In genomic region chr3:5098346-5098745, GRCh38 we compare ENCODE assay signal across 25 cellular contexts.
"Had no signal": no experiment of that assay in that cellular context is flagged by ENCODE, and none has a peak within 500 bp of the region (broad histone marks: within the 10 kb centered on the region; RNA-seq: fewer than 3 reads in every experiment).

No MANE protein-coding gene starts in this region.

- ATAC-seq: effector memory CD8-positive, alpha-beta T cell; esophagus mucosa; gastrocnemius medialis; heart right ventricle; left cardiac atrium; left lung; left ventricle myocardium superior; lower lobe of right lung had no signal

- DNase-seq: effector CD8-positive, alpha-beta T cell; effector memory CD8-positive, alpha-beta T cell; endodermal cell; erythroblast; esophagus squamous epithelium; foreskin fibroblast; foreskin melanocyte; gastrocnemius medialis; glutamatergic neuron; head of caudate nucleus; heart right ventricle; hippocampal formation; left cardiac atrium; left lung; left ventricle myocardium superior; lower lobe of right lung; mesenchymal stem cell; midbrain had no signal

- H3K4me1 ChIP-seq: gastrocnemius medialis had no signal

- H3K4me3 ChIP-seq: coronary artery, esophagus squamous epithelium, gastrocnemius medialis, heart right ventricle, left lung, lower lobe of right lung had no signal

- H3K27me3 ChIP-seq: gastrocnemius medialis had no signal

- H3K27ac ChIP-seq: coronary artery, epithelial cell of prostate, esophagus squamous epithelium, gastrocnemius medialis, heart right ventricle, left lung, lower lobe of right lung had no signal

- H3K36me3 ChIP-seq: esophagus squamous epithelium, gastrocnemius medialis, heart right ventricle, left lung, lower lobe of right lung had no signal

- FAIRE-seq: colon, endometrium, islet of Langerhans, keratinocyte had no signal

- H3K9me3 ChIP-seq: esophagus squamous epithelium, gastrocnemius medialis, heart right ventricle, left lung, lower lobe of right lung had no signal
